Comparison of ENCODE assay signal across 10 cellular contexts in genomic region chr5:170216262-170216864, GRCh38. TPM values are rescaled to one million over a fixed set of nuclear protein-coding genes. Genes with fewer than 3 reads are reported as not detected.
DNase-seq lines count a peak whose midpoint lies in the region; ATAC-seq and TF ChIP-seq lines count a peak whose summit lies in the region.
"Had no signal": no experiment of that assay in that cellular context is flagged by ENCODE, and none has a peak within 500 bp of the region (broad histone marks: within the 10 kb centered on the region; RNA-seq: fewer than 3 reads in every experiment).

No MANE protein-coding gene starts in this region.

- H3K4me3 Mint-ChIP-seq in Caco-2 (ENCODE audit: unreplicated experiment): no peak overlapping the region
- H3K4me3 Mint-ChIP-seq in CD4-positive, alpha-beta memory T cell: no peak overlapping the region

- CTCF ChIA-PET in Caco-2 (lab: Charles Lee): interaction anchor here (0.6 to 1.1 kb wide), 7 partner anchors 32 to 633 kb away, joined by 3 to 18 read pairs (median 5); partner anchors contain the start of genes INSYN2B and SPDL1
- CTCF ChIA-PET in CD4-positive, alpha-beta memory T cell (lab: Charles Lee; ENCODE audit: partially characterized antibody): interaction anchor here (0.8 to 1.3 kb wide), 3 partner anchors 22 to 210 kb away, joined by 3 read pairs; no protein-coding TSS in a partner anchor

- intact Hi-C loops in Caco-2 (cut with micrococcal nuclease; ENCODE audit: unreplicated experiment): loop anchor here (1.0 kb wide), 1 partner anchor 116 kb away; no protein-coding TSS in a partner anchor
- intact Hi-C loops in CD4-positive, alpha-beta memory T cell (cut with micrococcal nuclease): no loop called here

- no peaks in the 10 kb centered on the region for H3K9me3 Mint-ChIP-seq in Caco-2 (ENCODE audit: unreplicated experiment)
- H3K9me3 Mint-ChIP-seq in CD4-positive, alpha-beta memory T cell: peaks cover 0 to 3% (median 0%) of the 10 kb centered on the region in 8 donors

- H3K27ac ChIP-seq in SJCRH30: no peak overlapping the region
- no peak overlapping the region for H3K27ac ChIP-seq in CD4-positive, alpha-beta memory T cell (ENCODE audit: low read depth, low read length)

- DNase-seq in Caco-2: peak; percentile 45 to 49
- peak; percentile 7 to 29 for DNase-seq in SJCRH30
- DNase-seq in fibroblast of villous mesenchyme (ENCODE audit: low read depth): peak; percentile 57
- peak; percentile 71 for DNase-seq in superior temporal gyrus (ENCODE audit: extremely low spot score)
- no peak for DNase-seq in CD4-positive, alpha-beta memory T cell
- no peak for DNase-seq in AG08396 (ENCODE audit: low spot score)

- H3K36me3 Mint-ChIP-seq in Caco-2 (ENCODE audit: insufficient read depth, unreplicated experiment): no peaks in the 10 kb centered on the region
- H3K36me3 Mint-ChIP-seq in CD4-positive, alpha-beta memory T cell: no peaks in the 10 kb centered on the region

- H3K27ac Mint-ChIP-seq in Caco-2 (ENCODE audit: unreplicated experiment): no peak overlapping the region
- H3K27ac Mint-ChIP-seq in CD4-positive, alpha-beta memory T cell: no peak overlapping the region

- POLR2A ChIA-PET in Caco-2 (lab: Charles Lee): no interaction called here
- POLR2A ChIA-PET in CD4-positive, alpha-beta memory T cell (lab: Charles Lee; ENCODE audit: partially characterized antibody): no interaction called here

- H3K4me3 ChIP-seq in Caco-2 (ENCODE audit: low read depth, low read length): no peak overlapping the region
- H3K4me3 ChIP-seq in SJCRH30: no peak overlapping the region
- no peak overlapping the region for H3K4me3 ChIP-seq in fibroblast of villous mesenchyme (ENCODE audit: low read depth, low read length)
- H3K4me3 ChIP-seq in CD4-positive, alpha-beta memory T cell (ENCODE audit: low read length in 2 of 2): no peak overlapping the region

- H3K4me1 Mint-ChIP-seq in Caco-2 (ENCODE audit: low read depth, unreplicated experiment): no peaks in the 10 kb centered on the region
- no peaks in the 10 kb centered on the region for H3K4me1 Mint-ChIP-seq in CD4-positive, alpha-beta memory T cell

- TF ChIP-seq CTCF in Caco-2 (IDR thresholded peaks at IDR 0.05; ENCODE audit: insufficient read depth in 1 of 2, low read depth in 1 of 2, low read length in 1 of 2, severe bottlenecking in 1 of 2, unreplicated experiment in 1 of 2) (peak; percentile 37 to 74), LNCAP (IDR thresholded peaks at IDR 0.05) (peak; percentile 90), fibroblast of villous mesenchyme (IDR thresholded peaks at IDR 0.05; ENCODE audit: insufficient read depth, low read depth, low read length) (peak; percentile 62)

- H3K27me3 ChIP-seq in Caco-2 (replicated peaks; ENCODE audit: control insufficient read depth, insufficient read depth, low read length) (no peaks in the 10 kb centered on the region), SJCRH30 (no peaks in the 10 kb centered on the region)
- H3K27me3 ChIP-seq in CD4-positive, alpha-beta memory T cell (ENCODE audit: insufficient read depth, low read length): no peaks in the 10 kb centered on the region

- H3K9me3 ChIP-seq in Caco-2 (no peaks in the 10 kb centered on the region), SJCRH30 (replicated peaks) (no peaks in the 10 kb centered on the region)
- no peaks in the 10 kb centered on the region for H3K9me3 ChIP-seq in CD4-positive, alpha-beta memory T cell (ENCODE audit: control insufficient read depth in 1 of 2, low read length in 2 of 2)

- H3K36me3 ChIP-seq in Caco-2 (ENCODE audit: control insufficient read depth, insufficient read depth, low read length) (no peaks in the 10 kb centered on the region), SJCRH30 (no peaks in the 10 kb centered on the region)
- no peaks in the 10 kb centered on the region for H3K36me3 ChIP-seq in CD4-positive, alpha-beta memory T cell (ENCODE audit: insufficient read depth, low read length)

- H3K4me1 ChIP-seq in Caco-2: no peaks in the 10 kb centered on the region
- no peaks in the 10 kb centered on the region for H3K4me1 ChIP-seq in SJCRH30
- H3K4me1 ChIP-seq in CD4-positive, alpha-beta memory T cell (ENCODE audit: insufficient read depth, low read length): no peaks in the 10 kb centered on the region

- ATAC-seq in GM18858 (IDR thresholded peaks at IDR 0.05; ENCODE audit: unreplicated experiment): no peak

- no TSS peak for BruUV-seq in Caco-2 (replicated peaks; lab: Mats Ljungman, UMichigan)

- H3K27me3 Mint-ChIP-seq in Caco-2 (ENCODE audit: insufficient read depth, unreplicated experiment): peaks cover 7% of the 10 kb centered on the region
- peaks cover 8 to 9% of the 10 kb centered on the region in 2 donors for H3K27me3 Mint-ChIP-seq in CD4-positive, alpha-beta memory T cell

RNA-seq across cellular contexts. Expression of gene C5orf58, which starts 16.4 kb away (rescaled TPM):
- total RNA-seq in Caco-2 (2022) (not detected in 2 replicates), fibroblast of villous mesenchyme (not detected in 2 replicates)
- total RNA-seq in SJCRH30 (2014; rRNA removed; shearing (Covaris generic)): not detected in 2 replicates
- total RNA-seq in CD4-positive, alpha-beta memory T cell: not detected
- polyA plus RNA-seq in CD4-positive, alpha-beta memory T cell: 1 to 10 TPM in 1 of 2 donors, not detected in 1; 2.4 TPM
- total RNA-seq: glomerular endothelial cell, temporal lobe had no signal

Comparison
In these comparisons a context has a peak if more than half of its experiments do, and no peak if none do; other contexts are left out.
1. DNase-seq: peak in Caco-2 (2 of 2), SJCRH30 (2 of 2), fibroblast of villous mesenchyme (single experiment) and superior temporal gyrus (single experiment); none in CD4-positive, alpha-beta memory T cell (0 of 5) and AG08396 (single experiment).
2. Peak in every context shown above with its lines, with median percentiles within 50 percentile points of each other: CTCF ChIP-seq.